9 cellular contexts compared by ENCODE assay signal in genomic region chr2:205903549-205904129, GRCh38.
A peak's percentile ranks its signal among the peaks of the same experiment; 100 is the strongest.
DNase-seq lines count a peak whose midpoint lies in the region; ATAC-seq and TF ChIP-seq lines count a peak whose summit lies in the region.
"Had no signal": no experiment of that assay in that cellular context is flagged by ENCODE, and none has a peak within 500 bp of the region (broad histone marks: within the 10 kb centered on the region; RNA-seq: fewer than 3 reads in every experiment).

No MANE protein-coding gene starts in this region.

- no peaks in the 10 kb centered on the region for H3K79me2 ChIP-seq in Loucy (ENCODE audit: insufficient read depth, low read length)

- no peaks in the 10 kb centered on the region for H3F3A ChIP-seq in Loucy (ENCODE audit: low read depth)

- TF ChIP-seq CTCF in GM12872 (IDR thresholded peaks at IDR 0.05; ENCODE audit: insufficient read depth, low read depth, low read length) (peak; percentile 61), Loucy (conservative IDR thresholded peaks at IDR 0.05; ENCODE audit: low read length) (peak; percentile 71), progenitor cell of endocrine pancreas (IDR thresholded peaks at IDR 0.05; ENCODE audit: unreplicated experiment) (peak; percentile 50)

- no peak overlapping the region for H3K27ac Mint-ChIP-seq in progenitor cell of endocrine pancreas
- H3K27ac Mint-ChIP-seq: naive B cell had no signal

- no peaks in the 10 kb centered on the region for H3K9me3 ChIP-seq in Loucy (ENCODE audit: insufficient read depth, low read depth, low read length)

- H3K9me3 Mint-ChIP-seq in progenitor cell of endocrine pancreas (ENCODE audit: low read depth) = peaks cover 9% of the 10 kb centered on the region

- peak; percentile 71 for DNase-seq in dermis blood vessel endothelial cell
- no peak for DNase-seq in progenitor cell of endocrine pancreas (ENCODE audit: low spot score, unreplicated experiment)
- no peak for DNase-seq in NCI-H2196 (lab: John Stamatoyannopoulos, UW; ENCODE audit: unreplicated experiment)
- DNase-seq in stimulated activated CD4-positive, alpha-beta T cell treated with anti-CD3 and anti-CD28 coated beads, Interleukin-4, amount 100 ng/mL, for 24 hours = no peak
- DNase-seq: naive B cell had no signal

- no peak overlapping the region for H3K4me3 ChIP-seq in Loucy (ENCODE audit: low read length, poor library complexity, severe bottlenecking)

- H3K9ac ChIP-seq in Loucy (ENCODE audit: low read depth, low read length, poor library complexity, severe bottlenecking) = no peak overlapping the region

- H3K36me3 ChIP-seq in Loucy (ENCODE audit: insufficient read depth, low read length) = no peaks in the 10 kb centered on the region

- H3K27me3 ChIP-seq in Loucy (ENCODE audit: insufficient read depth, low read length, poor library complexity, severe bottlenecking) = no peaks in the 10 kb centered on the region

- no peak overlapping the region for H3K4me2 ChIP-seq in Loucy (ENCODE audit: low read depth, low read length, poor library complexity, severe bottlenecking)

- peaks cover 3% of the 10 kb centered on the region for H3K27me3 Mint-ChIP-seq in progenitor cell of endocrine pancreas

- H3K4me1 Mint-ChIP-seq in progenitor cell of endocrine pancreas (ENCODE audit: low read depth) = peaks cover 23% of the 10 kb centered on the region
- H3K4me1 Mint-ChIP-seq: naive B cell had no signal

- H3K36me3 Mint-ChIP-seq in progenitor cell of endocrine pancreas (ENCODE audit: insufficient read depth) = no peaks in the 10 kb centered on the region

- ATAC-seq in GM21390 (IDR thresholded peaks at IDR 0.05; ENCODE audit: unreplicated experiment) (peak; percentile 84), HG02970 (IDR thresholded peaks at IDR 0.05; ENCODE audit: low FRiP score, unreplicated experiment) (no peak)

- no peaks in the 10 kb centered on the region for H3K9me2 ChIP-seq in Loucy (replicated peaks; ENCODE audit: low read depth, low read length)

- no peak overlapping the region for H2AFZ ChIP-seq in Loucy (ENCODE audit: low read length)

- no peak overlapping the region for H3K4me3 Mint-ChIP-seq in progenitor cell of endocrine pancreas (ENCODE audit: low read depth)
- H3K4me3 Mint-ChIP-seq: naive B cell had no signal

- no peaks in the 10 kb centered on the region for H3K4me1 ChIP-seq in Loucy (ENCODE audit: insufficient read depth, low read length, poor library complexity, severe bottlenecking)

- no peaks in the 10 kb centered on the region for H4K20me1 ChIP-seq in Loucy (ENCODE audit: insufficient read depth, low read length, poor library complexity, severe bottlenecking)
